7 cellular contexts compared by ENCODE assay signal in the genomic region with DNA sequence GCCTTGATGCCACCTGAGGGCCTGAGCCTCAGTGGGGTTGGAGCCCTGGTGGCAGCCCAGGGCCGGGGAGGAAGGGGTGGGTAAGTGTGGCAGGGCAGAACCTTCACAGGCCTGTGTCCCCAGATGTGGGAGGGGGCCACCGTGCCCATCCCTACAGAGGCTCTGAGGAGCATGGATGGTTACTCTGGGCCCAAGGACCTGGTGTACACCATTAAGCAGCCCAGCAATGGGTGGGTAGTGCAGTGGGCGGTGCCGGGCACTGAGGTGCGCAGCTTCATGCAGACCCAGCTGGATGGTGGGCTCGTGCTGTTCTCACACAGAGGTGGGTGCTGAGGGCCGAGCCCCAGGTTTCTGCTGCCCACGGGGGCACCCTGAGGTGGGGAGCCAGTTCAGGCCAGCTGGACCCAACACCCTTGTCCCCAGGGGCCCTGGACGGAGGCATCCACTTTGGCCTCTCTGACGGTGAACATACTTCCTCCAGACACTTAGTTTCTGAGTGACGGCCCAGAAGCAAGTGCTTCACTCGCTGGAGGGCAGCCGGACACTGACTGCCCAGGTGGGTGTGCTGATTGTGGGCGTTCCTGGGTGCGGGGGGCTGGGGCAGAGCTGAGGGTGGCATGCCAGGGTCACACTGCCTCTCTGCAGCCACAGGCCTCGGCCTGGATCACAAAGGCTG.
A peak's percentile ranks its signal among the peaks of the same experiment; 100 is the strongest.
DNase-seq lines count a peak whose midpoint lies in the region; ATAC-seq and TF ChIP-seq lines count a peak whose summit lies in the region.
"Not testable (repeated sequence)": the region's sequence is repeated elsewhere in the genome, so short reads cannot be mapped to it uniquely, and the experiment has no call there.

No MANE protein-coding gene starts in this region.

- intact Hi-C loops in Panc1 (cut with micrococcal nuclease; ENCODE audit: unreplicated experiment); left cardiac atrium (cut with DNase I); right lobe of liver (cut with DNase I); sciatic nerve (cut with DNase I): not testable (repeated sequence)

- not testable (repeated sequence) for H3K27me3 Mint-ChIP-seq in stimulated activated naive CD8-positive, alpha-beta T cell treated with anti-CD3 and anti-CD28 coated beads, Interleukin-15, amount 100 ng/mL, for 72 hours

- not testable (repeated sequence) for H3K9me3 Mint-ChIP-seq in stimulated activated naive CD8-positive, alpha-beta T cell treated with anti-CD3 and anti-CD28 coated beads, Interleukin-15, amount 100 ng/mL, for 72 hours

- TF ChIP-seq POLR2A in right lobe of liver (IDR thresholded peaks at IDR 0.05): not testable (repeated sequence)

- BruUV-seq in Panc1 (replicated peaks; lab: Mats Ljungman, UMichigan): not testable (repeated sequence)

- in situ Hi-C loops in Panc1 (cut with HindIII; ENCODE audit: low pct_unique_long_range_greater_than_20kb, low sequenced_read_pairs): not testable (repeated sequence)

- not testable (repeated sequence) for H3K4me3 Mint-ChIP-seq in stimulated activated naive CD8-positive, alpha-beta T cell treated with anti-CD3 and anti-CD28 coated beads, Interleukin-15, amount 100 ng/mL, for 72 hours

- not testable (repeated sequence) for DNase-seq in Panc1 (ENCODE audit: low read depth, low spot score); left cardiac atrium; left lobe of liver (ENCODE audit: low spot score); right lobe of liver; sciatic nerve (ENCODE audit: low spot score); stimulated activated naive CD8-positive, alpha-beta T cell treated with anti-CD3 and anti-CD28 coated beads, Interleukin-15, amount 100 ng/mL, for 72 hours

- CTCF ChIA-PET in Panc1 (lab: Charles Lee): not testable (repeated sequence)

- ATAC-seq in Panc1 (peak; percentile 13), esophagus mucosa (peak; percentile 53), left cardiac atrium (peak; percentile 24 to 51), left lobe of liver (peak; percentile 16), right lobe of liver (peak in 3 of 4 donors; percentile 8 to 19 (median 19)), sciatic nerve (peak; percentile 35)
- ATAC-seq in stimulated activated naive CD8-positive, alpha-beta T cell treated with anti-CD3 and anti-CD28 coated beads, Interleukin-15, amount 100 ng/mL, for 72 hours: peak; percentile 26

- not testable (repeated sequence) for H3K27ac Mint-ChIP-seq in stimulated activated naive CD8-positive, alpha-beta T cell treated with anti-CD3 and anti-CD28 coated beads, Interleukin-15, amount 100 ng/mL, for 72 hours

- not testable (repeated sequence) for H3K27me3 ChIP-seq in Panc1 (ENCODE audit: control insufficient read depth, insufficient read depth, low read length); right lobe of liver

- POLR2A ChIA-PET in Panc1 (lab: Charles Lee): not testable (repeated sequence)

- H3K4me3 ChIP-seq in Panc1 (ENCODE audit: low read depth in 2 of 2, low read length in 2 of 2); right lobe of liver: not testable (repeated sequence)

- TF ChIP-seq CTCF in Panc1 (IDR thresholded peaks at IDR 0.05); right lobe of liver (IDR thresholded peaks at IDR 0.05): not testable (repeated sequence)

- H3K36me3 ChIP-seq in Panc1 (ENCODE audit: control insufficient read depth, insufficient read depth, low read length); right lobe of liver: not testable (repeated sequence)

- not testable (repeated sequence) for H3K9me3 ChIP-seq in Panc1 (ENCODE audit: control insufficient read depth, insufficient read depth, low read depth, low read length); right lobe of liver

- not testable (repeated sequence) for H3K27ac ChIP-seq in Panc1 (ENCODE audit: low read length); right lobe of liver

- H3K4me1 ChIP-seq in Panc1 (ENCODE audit: control insufficient read depth, insufficient read depth, low read length); right lobe of liver: not testable (repeated sequence)

- H3K4me1 Mint-ChIP-seq in stimulated activated naive CD8-positive, alpha-beta T cell treated with anti-CD3 and anti-CD28 coated beads, Interleukin-15, amount 100 ng/mL, for 72 hours: not testable (repeated sequence)

- no CpG with 5 or more reads among the region's 16 CpGs for WGBS in right lobe of liver (ENCODE audit: insufficient coverage, low coverage, low lambda C conversion rate, missing lambda C conversion rate)
